Comparison of ENCODE assay signal across 30 cellular contexts in the genomic region with DNA sequence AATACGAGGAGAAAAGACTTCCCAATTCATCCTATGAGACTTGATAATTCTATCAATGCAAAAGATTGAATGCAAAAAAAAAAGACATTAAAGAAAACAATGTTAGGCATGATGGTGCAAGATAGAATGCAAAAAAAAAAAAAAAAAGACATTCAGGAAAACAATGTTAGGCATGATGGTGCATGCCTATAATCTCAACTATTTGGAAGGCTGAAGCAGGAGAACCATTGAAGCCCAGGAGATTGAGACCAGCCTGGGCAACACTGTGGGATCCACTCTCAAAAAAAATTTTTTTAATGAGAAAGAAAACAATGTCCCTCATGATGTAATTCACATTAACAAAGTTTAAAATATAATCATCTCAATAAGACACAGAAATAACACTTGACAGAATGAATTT.
"Had no signal": no experiment of that assay in that cellular context is flagged by ENCODE, and none has a peak within 500 bp of the region (broad histone marks: within the 10 kb centered on the region; RNA-seq: fewer than 3 reads in every experiment).

No MANE protein-coding gene starts in this region.

- ATAC-seq: activated CD8-positive, alpha-beta T cell treated with anti-CD3 and anti-CD28 coated beads, Interleukin-2, amount 10 ng/mL, durations not matched to agents 7 days and 5 days; activated naive CD4-positive, alpha-beta T cell treated with anti-CD3 and anti-CD28 coated beads, Interleukin-2, amount 50 U/mL, for 72 hours; K562; Panc1; SK-N-SH treated with all-trans-retinoic acid at 6 μM for 48 hours had no signal

- H3K4me3 Mint-ChIP-seq: activated CD4-positive, alpha-beta T cell treated with anti-CD3 and anti-CD28 coated beads, Interleukin-2, amount 10 ng/mL, durations not matched to agents 24 days and 14 days; activated CD8-positive, alpha-beta T cell treated with anti-CD3 and anti-CD28 coated beads, Interleukin-2, amount 10 ng/mL, durations not matched to agents 7 days and 5 days; activated T-cell treated with anti-CD3 and anti-CD28 coated beads, Interleukin-2, amount 50 U/mL, for 24 hours; brain; central memory CD8-positive, alpha-beta T cell had no signal

- H3K27me3 ChIP-seq: adrenal gland, cardiac muscle cell had no signal

- H3K4me3 ChIP-seq: adrenal gland, cardiac muscle cell, K562 had no signal

- FAIRE-seq: K562 had no signal

- H3K27ac ChIP-seq: adrenal gland, cardiac muscle cell, WERI-Rb-1 had no signal

- H3K4me1 ChIP-seq: adrenal gland had no signal

- H3K27ac Mint-ChIP-seq: activated CD4-positive, alpha-beta T cell treated with anti-CD3 and anti-CD28 coated beads, Interleukin-2, amount 10 ng/mL, durations not matched to agents 24 days and 14 days; activated CD8-positive, alpha-beta T cell treated with anti-CD3 and anti-CD28 coated beads, Interleukin-2, amount 10 ng/mL, durations not matched to agents 7 days and 5 days; activated naive CD4-positive, alpha-beta T cell treated with anti-CD3 and anti-CD28 coated beads, Interleukin-2, amount 50 U/mL, for 72 hours; activated T-cell treated with anti-CD3 and anti-CD28 coated beads, Interleukin-2, amount 50 U/mL, for 24 hours; activated T-helper 2 cell treated with anti-CD3 and anti-CD28 coated beads, Interferon-gamma antibody, Interleukin-2, Interleukin-4, amounts not matched to agents 10 μg/mL and 5 μg/mL and 100 μg/mL, durations not matched to agents 14 hours and 24 hours and 36 hours had no signal

- H3K27me3 Mint-ChIP-seq: activated CD4-positive, alpha-beta T cell treated with anti-CD3 and anti-CD28 coated beads, Interleukin-2, amount 10 ng/mL, durations not matched to agents 24 days and 14 days; activated T-cell treated with anti-CD3 and anti-CD28 coated beads, Interleukin-2, amount 50 U/mL, for 24 hours; brain; central memory CD8-positive, alpha-beta T cell had no signal

- H3K36me3 ChIP-seq: adrenal gland had no signal

- H3K9me3 Mint-ChIP-seq: central memory CD8-positive, alpha-beta T cell had no signal

- DNase-seq: activated CD4-positive, alpha-beta T cell treated with anti-CD3 and anti-CD28 coated beads for 1 hour; activated CD4-positive, alpha-beta T cell treated with anti-CD3 and anti-CD28 coated beads, Interleukin-2, amount 10 ng/mL, durations not matched to agents 24 days and 14 days; activated CD4-positive, alpha-beta T cell treated with anti-CD3 and anti-CD28 coated beads, Interleukin-2, amount 50 U/mL, for 48 hours; activated CD4-positive, CD25-positive, alpha-beta regulatory T cell; activated CD8-positive, alpha-beta T cell treated with anti-CD3 and anti-CD28 coated beads, Interleukin-2, amount 10 ng/mL, durations not matched to agents 7 days and 5 days; activated gamma-delta T cell; activated naive CD4-positive, alpha-beta T cell treated with Interleukin-2 at 50 U/mL for 16 hours; activated T-cell treated with anti-CD3 and anti-CD28 coated beads, Interleukin-2, amount 50 U/mL, for 24 hours; adrenal gland; NCI-H1048; NCI-H1105 treated with DMSO at 0.1 percent for 48 hours; NCI-H1436; NCI-H1694; NCI-H1930; NCI-H2081 treated with DMSO at 0.1 percent for 48 hours; NCI-H345; NCI-H524 treated with DMSO at 0.1 percent for 48 hours; SHP77 treated with DMSO at 0.1 percent for 48 hours; SW 1271; T-helper 1 cell; T1000; WERI-Rb-1 had no signal

- H3K4me1 Mint-ChIP-seq: activated CD4-positive, alpha-beta T cell treated with anti-CD3 and anti-CD28 coated beads, Interleukin-2, amount 10 ng/mL, durations not matched to agents 24 days and 14 days; central memory CD8-positive, alpha-beta T cell had no signal

- H3K9me3 ChIP-seq: adrenal gland had no signal
